14 cellular contexts compared by ENCODE assay signal in the genomic region with DNA sequence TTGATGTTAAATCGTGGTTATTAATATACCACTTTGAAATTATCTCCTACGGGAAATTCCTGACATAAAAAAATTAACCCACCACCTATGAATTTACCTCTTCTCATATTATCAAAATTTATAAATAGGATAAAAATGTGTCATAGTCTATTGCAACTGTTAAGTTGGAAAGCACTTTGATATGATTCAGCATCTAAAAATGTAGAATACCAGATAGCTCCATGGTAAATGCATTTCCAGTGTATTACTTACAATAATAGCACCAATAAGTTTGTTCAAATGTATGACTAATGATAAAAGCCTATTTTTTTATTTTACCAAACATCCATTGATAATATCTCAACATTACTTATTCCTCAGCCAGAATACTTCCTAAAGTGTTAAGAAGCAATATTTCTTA. TPM values are rescaled to one million over a fixed set of nuclear protein-coding genes. Genes with fewer than 3 reads are reported as not detected.
DNase-seq lines count a peak whose midpoint lies in the region; ATAC-seq and TF ChIP-seq lines count a peak whose summit lies in the region.
"Had no signal": no experiment of that assay in that cellular context is flagged by ENCODE, and none has a peak within 500 bp of the region (broad histone marks: within the 10 kb centered on the region; RNA-seq: fewer than 3 reads in every experiment).

No MANE protein-coding gene starts in this region.

- H2BK120ac ChIP-seq in IMR-90 (ENCODE audit: low read depth, low read length): no peak overlapping the region

- no peak overlapping the region for H3K27ac ChIP-seq in IMR-90 (ENCODE audit: insufficient read depth, low read length)
- H3K27ac ChIP-seq: BLaER1 had no signal

- H2AK9ac ChIP-seq in IMR-90 (replicated peaks; ENCODE audit: low read depth, low read length, poor library complexity): no peak overlapping the region

- no peaks in the 10 kb centered on the region for H3K79me1 ChIP-seq in IMR-90 (ENCODE audit: low read depth in 1 of 2, low read length in 2 of 2)

- CTCF ChIA-PET in IMR-90 (lab: Yijun Ruan, JAX): no interaction called here

- no peak overlapping the region for H4K91ac ChIP-seq in IMR-90 (ENCODE audit: insufficient read depth, low read depth, low read length)

- no peak overlapping the region for H3K14ac ChIP-seq in IMR-90 (replicated peaks; ENCODE audit: low read depth, low read length)

- no peaks in the 10 kb centered on the region for H3K9me3 ChIP-seq in IMR-90 (ENCODE audit: control insufficient read depth, insufficient read depth, low read length)

- DNase-seq in IMR-90 (peak; percentile 8), astrocyte of the spinal cord (ENCODE audit: low read depth, low spot score) (peak; percentile 42), fibroblast of pulmonary artery (ENCODE audit: low read depth) (peak; percentile 41), iPS-NIHi7 (ENCODE audit: extremely low spot score) (no peak), NCI-H1417 treated with DMSO at 0.1 percent for 48 hours (lab: John Stamatoyannopoulos, UW) (no peak), NCI-H510A treated with DMSO at 0.1 percent for 48 hours (lab: John Stamatoyannopoulos, UW) (no peak)
- no peak for DNase-seq in activated CD8-positive, alpha-beta memory T cell treated with anti-CD3 and anti-CD28 coated beads, Interleukin-2, amount 50 U/mL, for 4 hours
- DNase-seq: CD8-positive, alpha-beta memory T cell; HCEC 1CT; NCI-H146; NCI-H774; SHP77 treated with DMSO at 0.1 percent for 48 hours had no signal

- no peak overlapping the region for H2AFZ ChIP-seq in IMR-90 (replicated peaks; ENCODE audit: low read length, poor library complexity)

- no peaks in the 10 kb centered on the region for H3K36me3 ChIP-seq in IMR-90 (ENCODE audit: control insufficient read depth, insufficient read depth, low read length)
- H3K36me3 ChIP-seq: BLaER1 had no signal

- H4K8ac ChIP-seq in IMR-90 (ENCODE audit: low read depth in 2 of 2, low read length in 2 of 2): no peak overlapping the region

- no TSS peak for BruUV-seq in IMR-90 (replicated peaks; lab: Mats Ljungman, UMichigan)

- H3K9ac ChIP-seq in IMR-90 (ENCODE audit: low read depth, low read length): no peak overlapping the region
- H3K9ac ChIP-seq: BLaER1 had no signal

- no peak overlapping the region for H3K56ac ChIP-seq in IMR-90 (ENCODE audit: extremely low read depth, insufficient read depth, low read length)

- no peaks in the 10 kb centered on the region for H3K27me3 ChIP-seq in IMR-90 (ENCODE audit: control insufficient read depth, insufficient read depth, low read length)
- H3K27me3 ChIP-seq: BLaER1 had no signal

- TF ChIP-seq RAD21 in IMR-90 (IDR thresholded peaks at IDR 0.05; ENCODE audit: low read length): no peak

- TF ChIP-seq CTCF in IMR-90 (conservative IDR thresholded peaks at IDR 0.05; ENCODE audit: low read depth, low read length): no peak
- TF ChIP-seq CTCF in astrocyte of the spinal cord (IDR thresholded peaks at IDR 0.05; ENCODE audit: low read depth, low read length): no peak
- no peak for TF ChIP-seq CTCF in fibroblast of pulmonary artery (IDR thresholded peaks at IDR 0.05; ENCODE audit: low read length, missing control alignments)

- intact Hi-C loops in IMR-90 (cut with micrococcal nuclease): no loop called here

- dilution Hi-C loops in IMR-90 (cut with HindIII; ENCODE audit: low sequenced_read_pairs, unreplicated experiment): no loop called here

- no peak for TF ChIP-seq POLR2A in IMR-90 (IDR thresholded peaks at IDR 0.05; ENCODE audit: low read depth, low read length)

- no peak overlapping the region for H2BK15ac ChIP-seq in IMR-90 (ENCODE audit: low read depth, low read length)

- H3K18ac ChIP-seq in IMR-90 (ENCODE audit: low read depth, low read length): no peak overlapping the region

- ATAC-seq in IMR-90 (ENCODE audit: low read depth): no peak

- no peak overlapping the region for H2AK5ac ChIP-seq in IMR-90 (ENCODE audit: low read depth, low read length)

- H4K20me1 ChIP-seq in IMR-90 (ENCODE audit: insufficient read depth, low read length): no peaks in the 10 kb centered on the region
- H4K20me1 ChIP-seq: BLaER1 had no signal

- no CpG with 5 or more reads among the region's 2 CpGs for WGBS in IMR-90 (ENCODE audit: extremely low coverage in 2 of 2, insufficient read length in 1 of 2), 2 experiments

- H3K4me3 ChIP-seq in IMR-90 (ENCODE audit: insufficient read depth, low read depth, low read length) (no peak overlapping the region), astrocyte of the spinal cord (ENCODE audit: low read depth, low read length) (no peak overlapping the region), fibroblast of pulmonary artery (replicated peaks; ENCODE audit: low read depth, low read length) (no peak overlapping the region)
- H3K4me3 ChIP-seq: BLaER1 had no signal

- H3K4ac ChIP-seq in IMR-90 (ENCODE audit: low read depth, low read length): no peak overlapping the region

- H3K4me2 ChIP-seq in IMR-90 (ENCODE audit: low read depth, low read length): no peak overlapping the region
- H3K4me2 ChIP-seq: BLaER1 had no signal

- no peak overlapping the region for H3K23ac ChIP-seq in IMR-90 (ENCODE audit: low read depth, low read length)

- H3K4me1 ChIP-seq in IMR-90 (ENCODE audit: control insufficient read depth, insufficient read depth, low read length): no peaks in the 10 kb centered on the region
- H3K4me1 ChIP-seq: BLaER1 had no signal

- no peak overlapping the region for H2BK20ac ChIP-seq in IMR-90 (ENCODE audit: low read depth, low read length)

- in situ Hi-C loops in IMR-90 (cut with MboI; ENCODE audit: low sequenced_read_pairs): no loop called here
- in situ Hi-C loops in astrocyte of the spinal cord (cut with HindIII; ENCODE audit: low sequenced_read_pairs): no loop called here

- no peak overlapping the region for H4K5ac ChIP-seq in IMR-90 (ENCODE audit: low read depth, low read length)

- H3K9me1 ChIP-seq in IMR-90 (ENCODE audit: insufficient read depth, low read length): no peaks in the 10 kb centered on the region

- POLR2A ChIA-PET in IMR-90 (lab: Charles Lee; ENCODE audit: unreplicated experiment): no interaction called here

- no peak overlapping the region for H2BK5ac ChIP-seq in IMR-90 (ENCODE audit: low read depth, low read length, poor library complexity, severe bottlenecking)

TF ChIP-seq in IMR-90, 13 proteins besides CTCF, POLR2A, EP300 and RAD21:
- no peak for TF ChIP-seq RFX5 (IDR thresholded peaks at IDR 0.05; ENCODE audit: low read depth, low read length)
- TF ChIP-seq CEBPB (IDR thresholded peaks at IDR 0.05; ENCODE audit: low read depth, low read length): no peak
- TF ChIP-seq NFE2L2 (IDR thresholded peaks at IDR 0.05; ENCODE audit: low read depth, low read length): no peak
- TF ChIP-seq BHLHE40 (IDR thresholded peaks at IDR 0.05; ENCODE audit: low read depth, low read length): no peak
- TF ChIP-seq, protein P1, sequence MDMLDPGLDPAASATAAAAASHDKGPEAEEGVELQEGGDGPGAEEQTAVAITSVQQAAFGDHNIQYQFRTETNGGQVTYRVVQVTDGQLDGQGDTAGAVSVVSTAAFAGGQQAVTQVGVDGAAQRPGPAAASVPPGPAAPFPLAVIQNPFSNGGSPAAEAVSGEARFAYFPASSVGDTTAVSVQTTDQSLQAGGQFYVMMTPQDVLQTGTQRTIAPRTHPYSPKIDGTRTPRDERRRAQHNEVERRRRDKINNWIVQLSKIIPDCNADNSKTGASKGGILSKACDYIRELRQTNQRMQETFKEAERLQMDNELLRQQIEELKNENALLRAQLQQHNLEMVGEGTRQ (IDR thresholded peaks at IDR 0.05; ENCODE audit: low read depth, low read length): no peak
- TF ChIP-seq CHD1 (IDR thresholded peaks at IDR 0.05; ENCODE audit: low read depth, low read length): no peak
- TF ChIP-seq SMC3 (IDR thresholded peaks at IDR 0.05; ENCODE audit: low read depth, low read length): no peak
- TF ChIP-seq, protein P2, sequence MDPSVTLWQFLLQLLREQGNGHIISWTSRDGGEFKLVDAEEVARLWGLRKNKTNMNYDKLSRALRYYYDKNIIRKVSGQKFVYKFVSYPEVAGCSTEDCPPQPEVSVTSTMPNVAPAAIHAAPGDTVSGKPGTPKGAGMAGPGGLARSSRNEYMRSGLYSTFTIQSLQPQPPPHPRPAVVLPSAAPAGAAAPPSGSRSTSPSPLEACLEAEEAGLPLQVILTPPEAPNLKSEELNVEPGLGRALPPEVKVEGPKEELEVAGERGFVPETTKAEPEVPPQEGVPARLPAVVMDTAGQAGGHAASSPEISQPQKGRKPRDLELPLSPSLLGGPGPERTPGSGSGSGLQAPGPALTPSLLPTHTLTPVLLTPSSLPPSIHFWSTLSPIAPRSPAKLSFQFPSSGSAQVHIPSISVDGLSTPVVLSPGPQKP (IDR thresholded peaks at IDR 0.05; ENCODE audit: borderline replicate concordance, low read depth, low read length): no peak
- no peak for TF ChIP-seq FOS (IDR thresholded peaks at IDR 0.05; ENCODE audit: low read depth, low read length)
- no peak for TF ChIP-seq MXI1 (IDR thresholded peaks at IDR 0.05; ENCODE audit: borderline replicate concordance, low read depth, low read length)
- no peak for TF ChIP-seq MAZ (IDR thresholded peaks at IDR 0.05; ENCODE audit: borderline replicate concordance, low read depth, low read length)
- no peak for TF ChIP-seq MAFK (IDR thresholded peaks at IDR 0.05; ENCODE audit: low read depth, low read length)
- no peak for TF ChIP-seq RCOR1 (IDR thresholded peaks at IDR 0.05; ENCODE audit: insufficient replicate concordance, low read length)

RNA-seq across cellular contexts. Expression of a gene that starts 13.6 kb away (rescaled TPM):
- total RNA-seq in IMR-90 (2012; rRNA removed): under 0.01 TPM in 2 replicates
- polyA plus RNA-seq in IMR-90 (2012; rRNA removed): not detected in 2 replicates
- polyA plus RNA-seq in IMR-90 (2012; cell fraction: cytosol; rRNA removed): not detected in 2 replicates
- 0.02 TPM in 1 of 2 replicates, not detected in the other for polyA plus RNA-seq in IMR-90 (2012; cell fraction: nucleus; rRNA removed; ENCODE audit: low replicate concordance)
- total RNA-seq: CD8-positive, alpha-beta memory T cell; HT-29 had no signal
- polyA plus RNA-seq: CD8-positive, alpha-beta memory T cell had no signal

Comparison
In these comparisons a context has a peak if more than half of its experiments do, and no peak if none do; other contexts are left out.
1. DNase-seq: peak in IMR-90 (single experiment), astrocyte of the spinal cord (single experiment) and fibroblast of pulmonary artery (single experiment); none in activated CD8-positive, alpha-beta memory T cell treated with anti-CD3 and anti-CD28 coated beads, Interleukin-2, amount 50 U/mL, for 4 hours (single experiment), iPS-NIHi7 (single experiment), NCI-H1417 treated with DMSO at 0.1 percent for 48 hours (single experiment) and NCI-H510A treated with DMSO at 0.1 percent for 48 hours (single experiment).